21 cellular contexts compared by ENCODE assay signal in the genomic region with DNA sequence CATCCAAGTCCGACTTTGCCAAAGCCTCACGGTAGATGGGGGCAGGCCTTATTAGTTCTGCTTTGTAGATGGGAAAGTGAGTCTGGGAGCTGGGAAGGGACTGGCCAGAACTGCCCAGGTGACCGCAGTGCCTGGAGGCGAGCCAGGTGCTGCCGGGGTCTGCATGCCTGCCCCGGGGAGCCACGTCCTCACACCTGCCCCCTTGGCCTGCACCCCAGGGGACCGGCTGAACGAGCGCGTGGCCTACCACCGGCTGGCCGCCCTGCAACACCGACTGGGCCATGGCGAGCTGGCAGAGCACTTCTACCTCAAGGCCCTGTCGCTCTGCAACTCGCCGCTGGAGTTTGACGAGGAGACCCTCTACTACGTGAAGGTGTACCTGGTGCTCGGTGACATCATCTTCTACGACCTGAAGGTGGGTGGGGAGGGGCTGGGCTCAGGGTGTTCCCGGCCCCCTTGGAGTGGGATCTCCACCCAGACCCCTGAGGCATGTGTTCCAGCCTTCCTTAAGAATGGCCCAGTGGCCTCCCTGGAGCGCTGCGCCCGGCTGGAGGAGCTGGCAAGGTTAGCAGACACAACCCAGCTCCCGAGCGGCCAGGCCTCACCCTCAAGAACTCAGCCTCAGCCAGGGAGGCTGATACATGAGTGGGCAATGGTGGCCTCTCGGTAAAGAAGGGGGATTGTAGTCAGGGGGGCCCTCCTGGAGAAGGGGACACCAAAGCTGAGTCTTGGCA. TPM values are rescaled to one million over a fixed set of nuclear protein-coding genes. Genes with fewer than 3 reads are reported as not detected.
DNase-seq lines count a peak whose midpoint lies in the region; ATAC-seq and TF ChIP-seq lines count a peak whose summit lies in the region.
"Had no signal": no experiment of that assay in that cellular context is flagged by ENCODE, and none has a peak within 500 bp of the region (broad histone marks: within the 10 kb centered on the region; RNA-seq: fewer than 3 reads in every experiment).

No MANE protein-coding gene starts in this region.

- WGBS in hepatocyte (ENCODE audit: low lambda C conversion rate, missing lambda C conversion rate): 95% methylated on average over 29 of the region's 29 CpGs
- 96% methylated on average over 3 of the region's 29 CpGs for WGBS in SK-N-SH (ENCODE audit: low lambda C conversion rate)

- TF ChIP-seq CTCF in OCI-LY1 (IDR thresholded peaks at IDR 0.05; ENCODE audit: low read length) (no peak), hepatocyte (IDR thresholded peaks at IDR 0.05; ENCODE audit: poor library complexity) (no peak), SK-N-SH (IDR thresholded peaks at IDR 0.05) (no peak)

- DNase-seq in DMS53 (lab: John Stamatoyannopoulos, UW) (peak; percentile 52), DMS53 treated with DMSO at 0.1 percent for 48 hours (lab: John Stamatoyannopoulos, UW; ENCODE audit: unreplicated experiment) (no peak), hepatocyte (ENCODE audit: low spot score) (no peak), SK-N-SH (no peak), NCI-H1436 treated with DMSO at 0.1 percent for 48 hours (lab: John Stamatoyannopoulos, UW) (no peak)
- no peak for DNase-seq in stimulated activated naive B cell treated with anti-CD40 and anti-IgM and Interleukin-4, amounts not matched to agents 10 μg/mL and 1 μg/mL and 100 μg/mL, for 72 hours
- DNase-seq in stimulated activated naive CD4-positive, alpha-beta T cell treated with Interleukin-2 at 50 U/mL for 16 hours (lab: John Stamatoyannopoulos, UW): no peak
- DNase-seq: ACHN, C1 segment of cervical spinal cord, GDM1, MV-4-11, NCI-H1105 treated with DMSO at 0.1 percent for 48 hours, NCI-H446 treated with DMSO at 0.1 percent for 48 hours had no signal

- H3K27me3 ChIP-seq in OCI-LY1 (ENCODE audit: insufficient read depth, low read length) (no peaks in the 10 kb centered on the region), hepatocyte (no peaks in the 10 kb centered on the region), SK-N-SH (ENCODE audit: insufficient read depth) (no peaks in the 10 kb centered on the region)
- H3K27me3 ChIP-seq: Peyer's patch, SJSA1 had no signal

- H3K27me3 Mint-ChIP-seq in stimulated activated naive B cell treated with anti-CD40 and anti-IgM and Interleukin-4, amounts not matched to agents 10 μg/mL and 1 μg/mL and 100 μg/mL, for 72 hours: no peaks in the 10 kb centered on the region

- H3K9me2 ChIP-seq in OCI-LY1 (ENCODE audit: low read depth, low read length) (no peaks in the 10 kb centered on the region), hepatocyte (replicated peaks; ENCODE audit: insufficient read depth) (no peaks in the 10 kb centered on the region), SK-N-SH (no peaks in the 10 kb centered on the region)

- H3K4me2 ChIP-seq in OCI-LY1 (ENCODE audit: low read length) (no peak overlapping the region; the same call in 1 of the 2 replicates), hepatocyte (no peak overlapping the region), SK-N-SH (no peak overlapping the region)
- H3K4me2 ChIP-seq: KMS-11 had no signal

- no peak for ATAC-seq in stimulated activated naive B cell treated with anti-CD40 and anti-IgM and Interleukin-4, amounts not matched to agents 10 μg/mL and 1 μg/mL and 100 μg/mL, for 72 hours (replicated peaks)

- H3K9me3 Mint-ChIP-seq in stimulated activated naive B cell treated with anti-CD40 and anti-IgM and Interleukin-4, amounts not matched to agents 10 μg/mL and 1 μg/mL and 100 μg/mL, for 72 hours: peaks cover 0 to 2% of the 10 kb centered on the region in 2 donors
- H3K9me3 Mint-ChIP-seq: CD8-positive, alpha-beta T cell had no signal

- no peak overlapping the region for H3K4me3 Mint-ChIP-seq in stimulated activated naive B cell treated with anti-CD40 and anti-IgM and Interleukin-4, amounts not matched to agents 10 μg/mL and 1 μg/mL and 100 μg/mL, for 72 hours
- H3K4me3 Mint-ChIP-seq: CD8-positive, alpha-beta T cell had no signal

- H3K36me3 ChIP-seq in OCI-LY1 (ENCODE audit: insufficient read depth, low read length) (peaks cover 95% of the 10 kb centered on the region), hepatocyte (replicated peaks; ENCODE audit: insufficient read depth, low read depth) (no peaks in the 10 kb centered on the region), SK-N-SH (replicated peaks in 1 of 2; ENCODE audit: control insufficient read depth in 1 of 2, insufficient read depth in 2 of 2, low read length in 1 of 2) (no peaks in the 10 kb centered on the region)
- H3K36me3 ChIP-seq: SJSA1 had no signal

- H3K79me2 ChIP-seq in OCI-LY1 (ENCODE audit: insufficient read depth, low read length) (no peaks in the 10 kb centered on the region), hepatocyte (no peaks in the 10 kb centered on the region), SK-N-SH (ENCODE audit: insufficient read depth) (no peaks in the 10 kb centered on the region)

- H4K20me1 ChIP-seq in OCI-LY1 (ENCODE audit: insufficient read depth, low read length) (no peaks in the 10 kb centered on the region), hepatocyte (ENCODE audit: insufficient read depth, poor library complexity, severe bottlenecking) (no peaks in the 10 kb centered on the region), SK-N-SH (ENCODE audit: insufficient read depth) (no peaks in the 10 kb centered on the region)

- no peak overlapping the region for H3K9ac ChIP-seq in OCI-LY1 (ENCODE audit: low read length)
- no peak overlapping the region for H3K9ac ChIP-seq in SK-N-SH
- H3K9ac ChIP-seq: KMS-11 had no signal

- peak overlapping the region; percentile 77 for H3K27ac ChIP-seq in OCI-LY1 (ENCODE audit: low read depth, low read length, poor library complexity, severe bottlenecking)
- peak overlapping the region; percentile 89 for H3K27ac ChIP-seq in hepatocyte
- H3K27ac ChIP-seq in SK-N-SH (ENCODE audit: low read depth in 2 of 2, low read length in 1 of 2): no peak overlapping the region
- H3K27ac ChIP-seq: 22Rv1, KMS-11, SJSA1 had no signal

- H2AFZ ChIP-seq in OCI-LY1 (ENCODE audit: low read length): no peak overlapping the region
- H2AFZ ChIP-seq in hepatocyte: no peak overlapping the region
- no peak overlapping the region for H2AFZ ChIP-seq in SK-N-SH (ENCODE audit: low read depth)

- H3K36me3 Mint-ChIP-seq in stimulated activated naive B cell treated with anti-CD40 and anti-IgM and Interleukin-4, amounts not matched to agents 10 μg/mL and 1 μg/mL and 100 μg/mL, for 72 hours: peaks cover 25 to 33% of the 10 kb centered on the region in 2 donors

- peaks cover 19 to 40% of the 10 kb centered on the region in 2 donors for H3K4me1 Mint-ChIP-seq in stimulated activated naive B cell treated with anti-CD40 and anti-IgM and Interleukin-4, amounts not matched to agents 10 μg/mL and 1 μg/mL and 100 μg/mL, for 72 hours

- peak overlapping the region; percentile 59 for H3K27ac Mint-ChIP-seq in stimulated activated naive B cell treated with anti-CD40 and anti-IgM and Interleukin-4, amounts not matched to agents 10 μg/mL and 1 μg/mL and 100 μg/mL, for 72 hours
- H3K27ac Mint-ChIP-seq: CD8-positive, alpha-beta T cell had no signal

- no peak overlapping the region for H3K4me3 ChIP-seq in OCI-LY1 (ENCODE audit: low read depth, low read length, poor library complexity, severe bottlenecking)
- no peak overlapping the region for H3K4me3 ChIP-seq in hepatocyte
- no peak overlapping the region for H3K4me3 ChIP-seq in SK-N-SH (ENCODE audit: low read depth in 2 of 2, low read length in 1 of 2)
- H3K4me3 ChIP-seq: Peyer's patch, SJSA1 had no signal

- TF ChIP-seq RAD21 in SK-N-SH (IDR thresholded peaks at IDR 0.05; ENCODE audit: low read length): no peak

- H3F3A ChIP-seq in OCI-LY1 (ENCODE audit: insufficient read depth, low read length): no peaks in the 10 kb centered on the region
- H3F3A ChIP-seq in SK-N-SH (replicated peaks; ENCODE audit: insufficient read depth): no peaks in the 10 kb centered on the region

- TF ChIP-seq EP300 in SK-N-SH (IDR thresholded peaks at IDR 0.05; ENCODE audit: borderline replicate concordance in 1 of 2, low read depth in 1 of 2, low read length in 1 of 2): no peak

- POLR2A ChIA-PET in SK-N-SH (lab: Yijun Ruan, JAX): no interaction called here

- H3K4me1 ChIP-seq in OCI-LY1 (ENCODE audit: insufficient read depth, low read length, severe bottlenecking) (peaks cover 53% of the 10 kb centered on the region), hepatocyte (ENCODE audit: insufficient read depth) (peaks cover 14% of the 10 kb centered on the region), SK-N-SH (ENCODE audit: control insufficient read depth in 1 of 2, insufficient read depth in 2 of 2, low read depth in 1 of 2, low read length in 1 of 2) (peaks cover under 1 to 14% of the 10 kb centered on the region in 2 experiments; a peak in 1 of 4 replicates)

- CTCF ChIA-PET in SK-N-SH (lab: Yijun Ruan, JAX): interaction anchor here (1.1 to 5.2 kb wide), 10 partner anchors 12 to 170 kb away, joined by 3 to 45 read pairs (median 6); no protein-coding TSS in a partner anchor

- H3K9me3 ChIP-seq in OCI-LY1 (ENCODE audit: low read length): no peaks in the 10 kb centered on the region
- H3K9me3 ChIP-seq in hepatocyte (ENCODE audit: low read depth): no peaks in the 10 kb centered on the region
- no peaks in the 10 kb centered on the region for H3K9me3 ChIP-seq in SK-N-SH
- H3K9me3 ChIP-seq: Peyer's patch, SJSA1 had no signal

TF ChIP-seq in SK-N-SH, 30 proteins besides CTCF, POLR2A, EP300 and RAD21 (continues in another document):
- TF ChIP-seq NRF1 (IDR thresholded peaks at IDR 0.05; ENCODE audit: low read depth, low read length) (no peak), FOSL2 (IDR thresholded peaks at IDR 0.05; ENCODE audit: borderline replicate concordance, low read depth) (no peak), JUND (IDR thresholded peaks at IDR 0.05) (no peak), TEAD4 (IDR thresholded peaks at IDR 0.05; ENCODE audit: borderline replicate concordance, insufficient read depth) (no peak), CHD2 (IDR thresholded peaks at IDR 0.05; ENCODE audit: low read length, partially characterized antibody) (no peak), YY1 (IDR thresholded peaks at IDR 0.05; ENCODE audit: low read depth) (no peak), POLR2AphosphoS5 (IDR thresholded peaks at IDR 0.05; ENCODE audit: low read depth, low read length) (no peak), SIN3A (IDR thresholded peaks at IDR 0.05; ENCODE audit: borderline replicate concordance, low read depth, low read length) (no peak)

RNA-seq across cellular contexts. Expression of gene HTRA3, which starts 32.1 kb away (rescaled TPM):
- 17.7 and 19.4 TPM in 2 replicates for total RNA-seq in hepatocyte
- 34.9 and 39.4 TPM in 2 replicates for polyA plus RNA-seq in hepatocyte
- 0.05 TPM in 1 of 2 replicates, not detected in the other for polyA plus RNA-seq in SK-N-SH (2012; rRNA removed)
- polyA plus RNA-seq in SK-N-SH (2012; cell fraction: cytosol; rRNA removed): 0.01 and 0.03 TPM in 2 replicates
- 0.04 and 0.05 TPM in 2 replicates for polyA plus RNA-seq in SK-N-SH (2012; cell fraction: nucleus; rRNA removed)
- total RNA-seq: CD8-positive, alpha-beta T cell; OCI-LY7; T-helper 1 cell treated with Interleukin-12 subunit alpha and Interleukin-12 subunit beta and Interleukin-4 antibody, amounts not matched to agents 30 ng/mL and 1 ng/mL, for 36 hours had no signal

RNA-seq across cellular contexts. Expression of gene SH3TC1, which starts 38.3 kb away (rescaled TPM):
- total RNA-seq in hepatocyte: 16.5 and 35.4 TPM in 2 replicates
- polyA plus RNA-seq in hepatocyte: 30.3 and 41.2 TPM in 2 replicates
- polyA plus RNA-seq in SK-N-SH (2012; rRNA removed): 2.7 and 2.9 TPM in 2 replicates
- polyA plus RNA-seq in SK-N-SH (2012; cell fraction: cytosol; rRNA removed): 0.54 and 1.2 TPM in 2 replicates
- 8.4 and 11.3 TPM in 2 replicates for polyA plus RNA-seq in SK-N-SH (2012; cell fraction: nucleus; rRNA removed)

Comparison
In these comparisons a context has a peak if more than half of its experiments do, and no peak if none do; other contexts are left out.
1. H3K27ac ChIP-seq: peak in OCI-LY1 (single experiment) and hepatocyte (single experiment); none in SK-N-SH (0 of 2).
2. RNA of gene HTRA3, which starts 32.1 kb away (polyA plus RNA-seq): 34.9 to 39.4 TPM in hepatocyte; 0.01 to 0.05 TPM in SK-N-SH; every median in the first group is over 10 times any median in the second.